ENCODE assay signal across 18 cellular contexts in the genomic region with DNA sequence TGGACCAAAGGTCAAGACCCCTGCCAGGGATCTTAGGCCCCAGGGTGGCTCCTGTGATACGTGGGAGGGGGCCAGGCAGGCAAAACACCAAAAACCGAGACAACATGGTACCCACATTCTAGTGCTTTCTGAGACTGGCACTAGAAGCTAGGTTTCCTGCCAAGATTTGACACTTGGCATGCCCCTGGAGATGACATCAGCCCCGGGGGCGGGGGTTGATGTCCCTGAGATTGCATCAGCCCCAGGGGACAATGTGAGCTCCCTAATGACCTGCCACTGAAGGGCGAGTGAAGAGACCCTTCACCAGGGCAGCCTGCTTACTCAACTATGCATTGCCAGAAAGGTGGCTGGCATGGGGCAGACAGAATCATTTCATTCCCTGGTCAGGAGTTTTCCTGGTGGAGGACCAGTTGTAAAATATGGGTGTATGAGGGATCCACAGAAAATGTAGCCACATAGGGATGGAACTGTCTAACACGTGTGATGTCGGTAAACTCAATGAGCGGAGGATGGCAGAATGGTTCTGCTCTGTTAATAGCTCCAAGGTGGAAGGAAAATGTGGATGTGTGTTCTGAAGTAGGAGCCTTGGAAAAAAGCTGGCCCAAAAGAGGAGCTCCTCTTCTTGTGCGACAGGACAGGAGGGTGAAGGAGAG.
DNase-seq lines count a peak whose midpoint lies in the region; ATAC-seq and TF ChIP-seq lines count a peak whose summit lies in the region.
"Had no signal": no experiment of that assay in that cellular context is flagged by ENCODE, and none has a peak within 500 bp of the region (broad histone marks: within the 10 kb centered on the region; RNA-seq: fewer than 3 reads in every experiment).

No MANE protein-coding gene starts in this region.

- no peaks in the 10 kb centered on the region for H3K9me3 Mint-ChIP-seq in activated CD8-positive, alpha-beta T cell treated with anti-CD3 and anti-CD28 coated beads for 36 hours
- H3K9me3 Mint-ChIP-seq in activated CD8-positive, alpha-beta T cell treated with anti-CD3 and anti-CD28 coated beads, Interleukin-2, amount 10 ng/mL, durations not matched to agents 7 days and 5 days (ENCODE audit: insufficient read depth), result no peaks in the 10 kb centered on the region
- H3K9me3 Mint-ChIP-seq in endodermal cell, result no peaks in the 10 kb centered on the region
- H3K9me3 Mint-ChIP-seq: activated B cell treated with CpG ODN at 0.5 μM for 24 hours; activated T-helper 17 cell treated with anti-CD3 and anti-CD28 coated beads, Interleukin-2, amount 50 U/mL, for 72 hours; natural killer cell treated with Interleukin-12 subunit alpha and Interleukin-12 subunit beta and Interleukin-15 and Interleukin-18, amount 100 ng/mL, for 72 hours; T-helper 2 cell treated with Interferon-gamma antibody and Interleukin-4, amounts not matched to agents 5 μg/mL and 100 μg/mL, for 36 hours had no signal

- no peak overlapping the region for H3K27ac ChIP-seq in endodermal cell (ENCODE audit: low read depth, low read length)
- H3K27ac ChIP-seq: epithelial cell of prostate, SK-N-MC, uterus had no signal

- peak; percentile 62 for DNase-seq in activated CD8-positive, alpha-beta T cell treated with anti-CD3 and anti-CD28 coated beads for 36 hours
- no peak for DNase-seq in activated CD8-positive, alpha-beta T cell treated with anti-CD3 and anti-CD28 coated beads, Interleukin-2, amount 10 ng/mL, durations not matched to agents 7 days and 5 days
- DNase-seq in M059J (ENCODE audit: low read depth) (peak; percentile 15), ecto neural progenitor cell (ENCODE audit: low spot score) (peak; percentile 25), endodermal cell (no peak), cerebellar cortex (ENCODE audit: low spot score) (no peak), NCI-H82 treated with DMSO at 0.1 percent for 48 hours (lab: John Stamatoyannopoulos, UW; ENCODE audit: unreplicated experiment) (no peak)
- peak; percentile 9 for DNase-seq in stimulated activated naive CD8-positive, alpha-beta T cell treated with anti-CD3 and anti-CD28 coated beads, Interleukin-15, Interleukin-2, amounts not matched to agents 100 U/mL and 50 U/mL, for 24 hours
- DNase-seq: activated B cell treated with CpG ODN at 0.5 μM for 24 hours; CD4-positive, CD25-positive, alpha-beta regulatory T cell; DMS 273 treated with DMSO at 0.1 percent for 48 hours; foreskin fibroblast; uterus had no signal

- H3K9ac ChIP-seq in endodermal cell (ENCODE audit: extremely low read depth, low read length, poor library complexity, severe bottlenecking), result no peak overlapping the region

- POLR2A ChIA-PET in activated CD8-positive, alpha-beta T cell treated with anti-CD3 and anti-CD28 coated beads for 36 hours (lab: Charles Lee), result interaction anchor here (1.5 kb wide), 1 partner anchor 11 kb away, joined by 3 read pairs; no protein-coding TSS in a partner anchor
- POLR2A ChIA-PET in activated CD8-positive, alpha-beta T cell treated with anti-CD3 and anti-CD28 coated beads, Interleukin-2, amount 10 ng/mL, durations not matched to agents 7 days and 5 days (lab: Charles Lee), result no interaction called here

- peak; percentile 17 for ATAC-seq in activated CD8-positive, alpha-beta T cell treated with anti-CD3 and anti-CD28 coated beads for 36 hours
- ATAC-seq in activated CD8-positive, alpha-beta T cell treated with anti-CD3 and anti-CD28 coated beads, Interleukin-2, amount 10 ng/mL, durations not matched to agents 7 days and 5 days, result no peak
- ATAC-seq in stimulated activated naive CD8-positive, alpha-beta T cell treated with anti-CD3 and anti-CD28 coated beads, Interleukin-15, Interleukin-2, amounts not matched to agents 100 U/mL and 50 U/mL, for 24 hours, result no peak
- ATAC-seq: activated T-helper 17 cell treated with anti-CD3 and anti-CD28 coated beads, Interleukin-2, amount 50 U/mL, for 72 hours; natural killer cell treated with Interleukin-12 subunit alpha and Interleukin-12 subunit beta and Interleukin-15 and Interleukin-18, amount 100 ng/mL, for 72 hours had no signal

- H3K9me3 ChIP-seq in endodermal cell (ENCODE audit: control insufficient read depth, low read length), result no peaks in the 10 kb centered on the region
- H3K9me3 ChIP-seq: uterus had no signal

- intact Hi-C loops in activated CD8-positive, alpha-beta T cell treated with anti-CD3 and anti-CD28 coated beads for 36 hours (cut with micrococcal nuclease), result no loop called here

- CTCF ChIA-PET in activated CD8-positive, alpha-beta T cell treated with anti-CD3 and anti-CD28 coated beads for 36 hours (lab: Charles Lee), result interaction anchor here (1.5 kb wide), 1 partner anchor 16 kb away, joined by 4 read pairs; no protein-coding TSS in a partner anchor
- CTCF ChIA-PET in activated CD8-positive, alpha-beta T cell treated with anti-CD3 and anti-CD28 coated beads, Interleukin-2, amount 10 ng/mL, durations not matched to agents 7 days and 5 days (lab: Charles Lee), result no interaction called here

- H3K36me3 ChIP-seq in endodermal cell (ENCODE audit: control insufficient read depth, insufficient read depth, low read length), result no peaks in the 10 kb centered on the region
- H3K36me3 ChIP-seq: uterus had no signal

- H3K27me3 Mint-ChIP-seq in activated CD8-positive, alpha-beta T cell treated with anti-CD3 and anti-CD28 coated beads for 36 hours, result peaks cover 12% of the 10 kb centered on the region
- peaks cover 18% of the 10 kb centered on the region for H3K27me3 Mint-ChIP-seq in activated CD8-positive, alpha-beta T cell treated with anti-CD3 and anti-CD28 coated beads, Interleukin-2, amount 10 ng/mL, durations not matched to agents 7 days and 5 days (ENCODE audit: low read depth)
- H3K27me3 Mint-ChIP-seq in endodermal cell (ENCODE audit: insufficient read depth), result peaks cover 7% of the 10 kb centered on the region
- H3K27me3 Mint-ChIP-seq: activated B cell treated with CpG ODN at 0.5 μM for 24 hours; CD4-positive, CD25-positive, alpha-beta regulatory T cell had no signal

- no peaks in the 10 kb centered on the region for H3K36me3 Mint-ChIP-seq in activated CD8-positive, alpha-beta T cell treated with anti-CD3 and anti-CD28 coated beads for 36 hours (ENCODE audit: low read depth)
- H3K36me3 Mint-ChIP-seq in activated CD8-positive, alpha-beta T cell treated with anti-CD3 and anti-CD28 coated beads, Interleukin-2, amount 10 ng/mL, durations not matched to agents 7 days and 5 days (ENCODE audit: low read depth), result no peaks in the 10 kb centered on the region
- H3K36me3 Mint-ChIP-seq in endodermal cell (ENCODE audit: low read depth), result no peaks in the 10 kb centered on the region
- H3K36me3 Mint-ChIP-seq: CD4-positive, CD25-positive, alpha-beta regulatory T cell; natural killer cell treated with Interleukin-12 subunit alpha and Interleukin-12 subunit beta and Interleukin-15 and Interleukin-18, amount 100 ng/mL, for 72 hours had no signal

- H3K4me3 Mint-ChIP-seq in activated CD8-positive, alpha-beta T cell treated with anti-CD3 and anti-CD28 coated beads for 36 hours, result no peak overlapping the region
- no peak overlapping the region for H3K4me3 Mint-ChIP-seq in activated CD8-positive, alpha-beta T cell treated with anti-CD3 and anti-CD28 coated beads, Interleukin-2, amount 10 ng/mL, durations not matched to agents 7 days and 5 days
- H3K4me3 Mint-ChIP-seq in endodermal cell, result no peak overlapping the region
- H3K4me3 Mint-ChIP-seq: activated B cell treated with CpG ODN at 0.5 μM for 24 hours; activated T-helper 17 cell treated with anti-CD3 and anti-CD28 coated beads, Interleukin-2, amount 50 U/mL, for 72 hours; CD4-positive, CD25-positive, alpha-beta regulatory T cell; natural killer cell treated with Interleukin-12 subunit alpha and Interleukin-12 subunit beta and Interleukin-15 and Interleukin-18, amount 100 ng/mL, for 72 hours; T-helper 2 cell treated with Interferon-gamma antibody and Interleukin-4, amounts not matched to agents 5 μg/mL and 100 μg/mL, for 36 hours had no signal

- peaks cover 3% of the 10 kb centered on the region for H3K4me1 Mint-ChIP-seq in activated CD8-positive, alpha-beta T cell treated with anti-CD3 and anti-CD28 coated beads for 36 hours (ENCODE audit: low read depth)
- H3K4me1 Mint-ChIP-seq in activated CD8-positive, alpha-beta T cell treated with anti-CD3 and anti-CD28 coated beads, Interleukin-2, amount 10 ng/mL, durations not matched to agents 7 days and 5 days (ENCODE audit: low read depth), result no peaks in the 10 kb centered on the region
- no peaks in the 10 kb centered on the region for H3K4me1 Mint-ChIP-seq in endodermal cell
- H3K4me1 Mint-ChIP-seq: activated B cell treated with CpG ODN at 0.5 μM for 24 hours; activated T-helper 17 cell treated with anti-CD3 and anti-CD28 coated beads, Interleukin-2, amount 50 U/mL, for 72 hours; CD4-positive, CD25-positive, alpha-beta regulatory T cell had no signal

- no peak overlapping the region for H3K4me3 ChIP-seq in endodermal cell (ENCODE audit: low read length)
- H3K4me3 ChIP-seq: SK-N-MC, uterus had no signal

- H3K27ac Mint-ChIP-seq in activated CD8-positive, alpha-beta T cell treated with anti-CD3 and anti-CD28 coated beads for 36 hours, result peak overlapping the region; percentile 69
- no peak overlapping the region for H3K27ac Mint-ChIP-seq in activated CD8-positive, alpha-beta T cell treated with anti-CD3 and anti-CD28 coated beads, Interleukin-2, amount 10 ng/mL, durations not matched to agents 7 days and 5 days
- H3K27ac Mint-ChIP-seq in endodermal cell, result no peak overlapping the region
- H3K27ac Mint-ChIP-seq: activated B cell treated with CpG ODN at 0.5 μM for 24 hours; activated T-helper 17 cell treated with anti-CD3 and anti-CD28 coated beads, Interleukin-2, amount 50 U/mL, for 72 hours; CD4-positive, CD25-positive, alpha-beta regulatory T cell; T-helper 2 cell treated with Interferon-gamma antibody and Interleukin-4, amounts not matched to agents 5 μg/mL and 100 μg/mL, for 36 hours had no signal

- WGBS in endodermal cell (ENCODE audit: insufficient coverage in 1 of 2, insufficient read length in 1 of 2), 2 experiments, result 90 to 92% methylated on average over 9 of the region's 9 CpGs

- H3K27me3 ChIP-seq in endodermal cell (ENCODE audit: control insufficient read depth, insufficient read depth, low read length, poor library complexity, severe bottlenecking), result no peaks in the 10 kb centered on the region
- H3K27me3 ChIP-seq: uterus had no signal

- H3K4me1 ChIP-seq in endodermal cell (ENCODE audit: control insufficient read depth, insufficient read depth, low read length), result no peaks in the 10 kb centered on the region
- H3K4me1 ChIP-seq: uterus had no signal

- no peak for TF ChIP-seq CTCF in activated CD8-positive, alpha-beta T cell treated with anti-CD3 and anti-CD28 coated beads for 36 hours (IDR thresholded peaks at IDR 0.05)
- no peak for TF ChIP-seq CTCF in endodermal cell (conservative IDR thresholded peaks at IDR 0.05)

Comparison
In these comparisons a context has a peak if more than half of its experiments do, and no peak if none do; other contexts are left out.
1. DNase-seq: peak in activated CD8-positive, alpha-beta T cell treated with anti-CD3 and anti-CD28 coated beads for 36 hours (single experiment), M059J (single experiment), ecto neural progenitor cell (single experiment) and stimulated activated naive CD8-positive, alpha-beta T cell treated with anti-CD3 and anti-CD28 coated beads, Interleukin-15, Interleukin-2, amounts not matched to agents 100 U/mL and 50 U/mL, for 24 hours (single experiment); none in activated CD8-positive, alpha-beta T cell treated with anti-CD3 and anti-CD28 coated beads, Interleukin-2, amount 10 ng/mL, durations not matched to agents 7 days and 5 days (single experiment), endodermal cell (single experiment), cerebellar cortex (single experiment) and NCI-H82 treated with DMSO at 0.1 percent for 48 hours (single experiment).